1 cellular context compared by ENCODE assay signal in genomic region chr4:5712931-5713330, GRCh38.
TF ChIP-seq lines count a peak whose summit lies in the region.

No MANE protein-coding gene starts in this region.

TF ChIP-seq in SK-N-SH treated with all-trans-retinoic acid at 6 μM for 48 hours, 23 proteins besides CTCF, POLR2A, EP300 and RAD21 (continued from another document):
- TF ChIP-seq TSHZ2 (CRISPR knock-in tag; IDR thresholded peaks at IDR 0.05) (no peak), ZNF8 (CRISPR knock-in tag; IDR thresholded peaks at IDR 0.05) (no peak), ZNF70 (CRISPR knock-in tag; IDR thresholded peaks at IDR 0.05) (no peak), ZFP30 (CRISPR knock-in tag; IDR thresholded peaks at IDR 0.05) (no peak), CSRNP3 (CRISPR knock-in tag; IDR thresholded peaks at IDR 0.05) (no peak), SNAI2 (CRISPR knock-in tag; IDR thresholded peaks at IDR 0.05) (no peak), ZC3H10 (CRISPR knock-in tag; IDR thresholded peaks at IDR 0.05) (no peak), GLIS3 (CRISPR knock-in tag; IDR thresholded peaks at IDR 0.05) (no peak), PATZ1 (CRISPR knock-in tag; IDR thresholded peaks at IDR 0.05; ENCODE audit: borderline replicate concordance) (no peak), RARB (CRISPR knock-in tag; IDR thresholded peaks at IDR 0.05) (no peak), ZNF565 (CRISPR knock-in tag; conservative IDR thresholded peaks at IDR 0.05; ENCODE audit: low read depth) (no peak), BACH2 (CRISPR knock-in tag; IDR thresholded peaks at IDR 0.05; ENCODE audit: borderline replicate concordance) (no peak), TOX (CRISPR knock-in tag; IDR thresholded peaks at IDR 0.05; ENCODE audit: borderline replicate concordance) (no peak), CSDC2 (CRISPR knock-in tag; IDR thresholded peaks at IDR 0.05) (no peak), CREB5 (CRISPR knock-in tag; IDR thresholded peaks at IDR 0.05; ENCODE audit: low read depth) (no peak)
TF ChIP-seq in SK-N-SH treated with all-trans-retinoic acid at 6 μM for 48 hours: peak in this region for 0.
